19 cellular contexts compared by ENCODE assay signal in the genomic region with DNA sequence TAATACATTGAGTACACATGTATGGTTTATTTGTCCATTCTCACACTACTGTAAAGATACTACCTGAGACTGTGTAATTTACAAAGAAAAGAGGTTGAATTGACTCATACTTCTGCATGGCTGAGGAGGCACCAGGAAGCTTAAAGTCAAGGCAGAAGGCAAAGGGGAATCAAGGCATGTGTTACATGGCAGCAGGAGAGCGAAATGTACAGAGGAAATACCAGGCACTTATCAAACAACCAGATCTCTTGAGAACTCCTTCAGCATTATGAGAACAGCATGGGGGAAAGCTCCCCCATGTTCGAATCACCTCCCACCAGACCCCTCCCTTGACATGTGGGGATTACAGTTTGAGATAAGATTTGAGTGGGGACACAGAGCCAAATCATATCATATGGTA.
"Had no signal": no experiment of that assay in that cellular context is flagged by ENCODE, and none has a peak within 500 bp of the region (broad histone marks: within the 10 kb centered on the region; RNA-seq: fewer than 3 reads in every experiment).

No MANE protein-coding gene starts in this region.

- DNase-seq: hypothalamus; immature natural killer cell; mesenchymal stem cell; naive thymus-derived CD8-positive, alpha-beta T cell; nephron progenitor cell; nucleus accumbens; right cardiac atrium; sigmoid colon; stimulated activated CD4-positive, alpha-beta T cell treated with anti-CD3 and anti-CD28 coated beads, Interleukin-2, amount 100 ng/mL, for 24 hours; stimulated activated CD4-positive, alpha-beta T cell treated with anti-CD3 and anti-CD28 coated beads, Interleukin-4, amount 100 ng/mL, for 24 hours; stimulated activated naive CD4-positive, alpha-beta T cell treated with Interleukin-2 at 50 U/mL for 16 hours; stomach; thyroid gland; trophoblast cell had no signal

- H3K4me3 Mint-ChIP-seq: immature natural killer cell; naive thymus-derived CD8-positive, alpha-beta T cell; nephron progenitor cell; stimulated activated effector memory CD8-positive, alpha-beta T cell treated with anti-CD3 and anti-CD28 coated beads, Interleukin-12 subunit alpha, Interleukin-12 subunit beta, amount 100 ng/mL, for 72 hours had no signal

- H3K4me1 Mint-ChIP-seq: immature natural killer cell; naive thymus-derived CD8-positive, alpha-beta T cell; nephron progenitor cell; stimulated activated effector memory CD8-positive, alpha-beta T cell treated with anti-CD3 and anti-CD28 coated beads, Interleukin-12 subunit alpha, Interleukin-12 subunit beta, amount 100 ng/mL, for 72 hours had no signal

- H3K9me3 Mint-ChIP-seq: nephron progenitor cell had no signal

- H3K4me1 ChIP-seq: prostate gland, sigmoid colon, stomach, thyroid gland had no signal

- H3K4me3 ChIP-seq: coronary artery, prostate gland, sigmoid colon, stomach, thyroid gland had no signal

- H3K9me3 ChIP-seq: prostate gland, sigmoid colon, thyroid gland had no signal

- ATAC-seq: naive thymus-derived CD8-positive, alpha-beta T cell; right cardiac atrium; stimulated activated effector memory CD8-positive, alpha-beta T cell treated with anti-CD3 and anti-CD28 coated beads, Interleukin-12 subunit alpha, Interleukin-12 subunit beta, amount 100 ng/mL, for 72 hours had no signal

- H3K27ac Mint-ChIP-seq: immature natural killer cell; naive thymus-derived CD8-positive, alpha-beta T cell; nephron progenitor cell; stimulated activated effector memory CD8-positive, alpha-beta T cell treated with anti-CD3 and anti-CD28 coated beads, Interleukin-12 subunit alpha, Interleukin-12 subunit beta, amount 100 ng/mL, for 72 hours had no signal

- H3K27me3 ChIP-seq: sigmoid colon, stomach, thyroid gland had no signal

- FAIRE-seq: frontal cortex, keratinocyte had no signal

- H3K36me3 Mint-ChIP-seq: immature natural killer cell; naive thymus-derived CD8-positive, alpha-beta T cell; stimulated activated effector memory CD8-positive, alpha-beta T cell treated with anti-CD3 and anti-CD28 coated beads, Interleukin-12 subunit alpha, Interleukin-12 subunit beta, amount 100 ng/mL, for 72 hours had no signal

- H3K36me3 ChIP-seq: prostate gland, sigmoid colon, stomach, thyroid gland had no signal

- H3K27me3 Mint-ChIP-seq: naive thymus-derived CD8-positive, alpha-beta T cell had no signal
